ENCODE assay signal across 13 cellular contexts in genomic region chr13:108897955-108898354, GRCh38.
DNase-seq lines count a peak whose midpoint lies in the region; ATAC-seq, FAIRE-seq and TF ChIP-seq lines count a peak whose summit lies in the region.
"Had no signal": no experiment of that assay in that cellular context is flagged by ENCODE, and none has a peak within 500 bp of the region (broad histone marks: within the 10 kb centered on the region; RNA-seq: fewer than 3 reads in every experiment).

No MANE protein-coding gene starts in this region.

- H3K4me1 ChIP-seq in H1 (replicated peaks in 1 of 4; ENCODE audit: control insufficient read depth in 3 of 4, insufficient read depth in 4 of 4, low read length in 3 of 4): no peaks in the 10 kb centered on the region
- H3K4me1 ChIP-seq in HepG2 (ENCODE audit: insufficient read depth, low read length): no peaks in the 10 kb centered on the region
- H3K4me1 ChIP-seq: right lobe of liver had no signal

- POLR2A ChIA-PET in H1 (lab: Charles Lee; ENCODE audit: partially characterized antibody): no interaction called here
- POLR2A ChIA-PET in HepG2 (lab: Yijun Ruan, JAX): no interaction called here

- no peak overlapping the region for H4K5ac ChIP-seq in H1 (ENCODE audit: insufficient read length, low read depth, low read length)

- no peak for DNase-seq in GM12892 (ENCODE audit: insufficient read length)
- DNase-seq in RPMI7951 (ENCODE audit: low read depth): peak; percentile 17
- DNase-seq in H1 (ENCODE audit: low read depth in 1 of 2, low spot score in 2 of 2): no peak
- no peak for DNase-seq in HPDE6-E6E7 (ENCODE audit: extremely low spot score)
- no peak for DNase-seq in HepG2 (ENCODE audit: low spot score)
- no peak for DNase-seq in amygdala (lab: John Stamatoyannopoulos, UW)
- DNase-seq: dorsolateral prefrontal cortex, foreskin melanocyte, naive B cell, right lobe of liver had no signal

- H3K14ac ChIP-seq in H1 (ENCODE audit: insufficient read length): no peak overlapping the region

- ATAC-seq in GM21825 (IDR thresholded peaks at IDR 0.05; ENCODE audit: unreplicated experiment) (peak; percentile 47), HepG2 (no peak), GM19324 (IDR thresholded peaks at IDR 0.05; ENCODE audit: low FRiP score, unreplicated experiment) (no peak)

- no peak overlapping the region for H2AFZ ChIP-seq in H1 (ENCODE audit: low read length)
- no peak overlapping the region for H2AFZ ChIP-seq in HepG2 (ENCODE audit: low read length)

- H3K27me3 ChIP-seq in H1 (replicated peaks in 1 of 4; ENCODE audit: control insufficient read depth in 3 of 4, extremely low read depth in 1 of 4, insufficient read depth in 3 of 4, low read length in 3 of 4) (no peaks in the 10 kb centered on the region), HepG2 (ENCODE audit: control insufficient read depth in 1 of 2, insufficient read depth in 2 of 2, low read length in 2 of 2) (0 out of 5 replicates have a peak, but pooled peaks cover 0 to 1% of the 10 kb centered on the region in 2 experiments)
- H3K27me3 ChIP-seq: right lobe of liver had no signal

- H3K9ac ChIP-seq in H1 (replicated peaks in 1 of 4; ENCODE audit: extremely low read depth in 1 of 4, low read depth in 3 of 4, low read length in 3 of 4): no peak overlapping the region
- H3K9ac ChIP-seq in HepG2 (ENCODE audit: insufficient read depth, low read depth, low read length): no peak overlapping the region

- H2BK20ac ChIP-seq in H1 (ENCODE audit: low read length): no peak overlapping the region

- intact Hi-C loops in HepG2 (cut with micrococcal nuclease; ENCODE audit: unreplicated experiment): loop anchor here (1.0 to 5.0 kb wide), 4 partner anchors 556 to 722 kb away; no protein-coding TSS in a partner anchor

- no peak overlapping the region for H3K27ac ChIP-seq in H1 (ENCODE audit: low read depth, low read length)
- H3K27ac ChIP-seq in HepG2 (ENCODE audit: extremely low read length, insufficient read depth, low read length): no peak overlapping the region
- H3K27ac ChIP-seq: dorsolateral prefrontal cortex, right lobe of liver, thoracic aorta had no signal

- no peak overlapping the region for H4K91ac ChIP-seq in H1 (replicated peaks; ENCODE audit: insufficient read length, low read length)

- FAIRE-seq in GM12892 (lab: Jason Lieb, UNC) (peak; percentile 63), H1 (lab: Jason Lieb, UNC) (no peak), HepG2 (lab: Jason Lieb, UNC) (no peak)

- H3K4me2 ChIP-seq in H1 (ENCODE audit: insufficient read depth in 1 of 2, low read depth in 2 of 2, low read length in 2 of 2): no peak overlapping the region
- H3K4me2 ChIP-seq in HepG2 (ENCODE audit: low read depth, low read length): no peak overlapping the region

- H3K4ac ChIP-seq in H1 (replicated peaks; ENCODE audit: insufficient read length, low read depth, low read length): no peak overlapping the region

- BruUV-seq in HepG2 (replicated peaks; lab: Mats Ljungman, UMichigan): no TSS peak

- no peak overlapping the region for H3K23ac ChIP-seq in H1 (ENCODE audit: insufficient read length)

- no peak overlapping the region for H2AK5ac ChIP-seq in H1 (ENCODE audit: low read depth, low read length)

- H3K18ac ChIP-seq in H1 (ENCODE audit: extremely low read depth, low read length): no peak overlapping the region

- peak overlapping the region; percentile 11 for H3K56ac ChIP-seq in H1 (replicated peaks; ENCODE audit: insufficient read length, low read depth, low read length)

- no peak for TF ChIP-seq EP300 in H1 (IDR thresholded peaks at IDR 0.05; ENCODE audit: borderline replicate concordance in 1 of 2, low read depth in 2 of 2, low read length in 2 of 2)
- no peak for TF ChIP-seq EP300 in HepG2 (IDR thresholded peaks at IDR 0.05; ENCODE audit: low read depth in 2 of 2, low read length in 2 of 2)
- TF ChIP-seq EP300 in HepG2 (CRISPR knock-in tag; IDR thresholded peaks at IDR 0.05; ENCODE audit: borderline replicate concordance): no peak

- no peaks in the 10 kb centered on the region; the same call in 1 of the 2 replicates for H3K23me2 ChIP-seq in H1 (ENCODE audit: low read depth, low read length)

- H4K20me1 ChIP-seq in H1 (replicated peaks in 1 of 2; ENCODE audit: control insufficient read depth in 1 of 2, insufficient read depth in 2 of 2, low read length in 2 of 2): peaks cover 0 to 2% of the 10 kb centered on the region in 2 experiments
- no peaks in the 10 kb centered on the region for H4K20me1 ChIP-seq in HepG2 (ENCODE audit: insufficient read depth, low read length)

- TF ChIP-seq RAD21 in H1 (IDR thresholded peaks at IDR 0.05 in 1 of 2, conservative IDR thresholded peaks at IDR 0.05 in 1 of 2; ENCODE audit: low read depth in 2 of 2, low read length in 2 of 2) (no peak), HepG2 (CRISPR knock-in tag; IDR thresholded peaks at IDR 0.05) (no peak)

- no peaks in the 10 kb centered on the region for H3K36me3 ChIP-seq in H1 (ENCODE audit: control insufficient read depth in 2 of 4, insufficient read depth in 4 of 4, low read length in 3 of 4)
- no peaks in the 10 kb centered on the region for H3K36me3 ChIP-seq in HepG2 (replicated peaks in 1 of 2; ENCODE audit: control insufficient read depth in 1 of 2, insufficient read depth in 2 of 2, low read length in 2 of 2)
- H3K36me3 ChIP-seq: right lobe of liver, thoracic aorta had no signal

- CTCF ChIA-PET in H1 (lab: Charles Lee; ENCODE audit: partially characterized antibody) (interaction anchor here (0.6 to 4.8 kb wide), 12 partner anchors 9 to 674 kb away, joined by 3 to 28 read pairs (median 4); no protein-coding TSS in a partner anchor), HepG2 (lab: Yijun Ruan, JAX; ENCODE audit: low intra/inter-chr PET ratio, low total read pairs) (no interaction called here)

- no peaks in the 10 kb centered on the region for H3K79me1 ChIP-seq in H1 (ENCODE audit: low read depth, low read length)

- 88% methylated on average over 8 of the region's 8 CpGs; no CpG with 5 or more reads in 1 of the 2 experiments for WGBS in H1 (ENCODE audit: extremely low coverage in 1 of 2, insufficient coverage in 1 of 2, insufficient read length in 1 of 2, insufficient replicate concordance in 2 of 2, low coverage in 1 of 2, low lambda C conversion rate in 2 of 2, missing lambda C conversion rate in 1 of 2), 2 experiments
- 1% methylated on average over 8 of the region's 8 CpGs for WGBS in HepG2 (ENCODE audit: low lambda C conversion rate)

- H3K4me3 ChIP-seq in H1 (ENCODE audit: extremely low read depth in 1 of 4, insufficient read depth in 2 of 4, low read depth in 3 of 4, low read length in 4 of 4): no peak overlapping the region
- no peak overlapping the region for H3K4me3 ChIP-seq in HepG2 (replicated peaks in 1 of 3; ENCODE audit: insufficient read depth in 1 of 3, low read depth in 2 of 3, low read length in 3 of 3)
- H3K4me3 ChIP-seq: dorsolateral prefrontal cortex, right lobe of liver, thoracic aorta had no signal

- H2BK12ac ChIP-seq in H1 (ENCODE audit: low read depth, low read length): no peak overlapping the region

- no peak overlapping the region for H2BK120ac ChIP-seq in H1 (replicated peaks; ENCODE audit: low read depth, low read length)

- no peak overlapping the region for H2BK5ac ChIP-seq in H1 (ENCODE audit: low read depth, low read length)

- no peak overlapping the region for H4K8ac ChIP-seq in H1 (ENCODE audit: extremely low read depth, insufficient read depth, low read length)

- H3K79me2 ChIP-seq in H1 (ENCODE audit: control insufficient read depth in 1 of 2, insufficient read depth in 2 of 2, low read length in 2 of 2) (no peaks in the 10 kb centered on the region), HepG2 (ENCODE audit: insufficient read depth, low read length) (no peaks in the 10 kb centered on the region)

- H2BK15ac ChIP-seq in H1 (ENCODE audit: low read length): no peak overlapping the region

- TF ChIP-seq CTCF in H1 (IDR thresholded peaks at IDR 0.05; ENCODE audit: control extremely low read depth in 1 of 3, insufficient read depth in 1 of 3, low read depth in 1 of 3, low read length in 3 of 3) (no peak), HepG2 (CRISPR knock-in tag; IDR thresholded peaks at IDR 0.05) (no peak)

- H3K9me3 ChIP-seq in H1 (ENCODE audit: insufficient read depth in 2 of 2, low read depth in 1 of 2, low read length in 1 of 2): peaks cover 9 to 12% of the 10 kb centered on the region in 2 experiments
- no peaks in the 10 kb centered on the region for H3K9me3 ChIP-seq in HepG2 (ENCODE audit: low read length)
- H3K9me3 ChIP-seq: right lobe of liver, thoracic aorta had no signal

- TF ChIP-seq POLR2A in GM12892 (IDR thresholded peaks at IDR 0.05; ENCODE audit: low read depth, low read length): no peak
- no peak for TF ChIP-seq POLR2A in H1 (IDR thresholded peaks at IDR 0.05; ENCODE audit: control extremely low read depth in 1 of 2, low read depth in 2 of 2, low read length in 2 of 2)
- no peak for TF ChIP-seq POLR2A in HepG2 (IDR thresholded peaks at IDR 0.05; ENCODE audit: insufficient read depth in 1 of 2, low read depth in 2 of 2, low read length in 2 of 2)

- in situ Hi-C loops in HepG2 (cut with HindIII; ENCODE audit: extremely low pct_ligation_motif_present, low pct_unique_long_range_greater_than_20kb): no loop called here

TF ChIP-seq in H1, 55 proteins besides CTCF, POLR2A, EP300 and RAD21 (continues in another document):
- TF ChIP-seq SP2 (IDR thresholded peaks at IDR 0.05; ENCODE audit: low read length): no peak
- no peak for TF ChIP-seq CBX8 (IDR thresholded peaks at IDR 0.05; ENCODE audit: borderline replicate concordance, low read depth, low read length)
- TF ChIP-seq SIRT6 (IDR thresholded peaks at IDR 0.05; ENCODE audit: low read length): no peak
- no peak for TF ChIP-seq CREB1 (IDR thresholded peaks at IDR 0.05)
- no peak for TF ChIP-seq KDM4A (IDR thresholded peaks at IDR 0.05; ENCODE audit: low read depth, low read length, severe bottlenecking)

TF ChIP-seq in HepG2, 621 proteins besides CTCF, POLR2A, EP300 and RAD21 (continues in another document):
- TF ChIP-seq ZNF605 (CRISPR knock-in tag; IDR thresholded peaks at IDR 0.05) (no peak), ZBTB2 (CRISPR knock-in tag; IDR thresholded peaks at IDR 0.05; ENCODE audit: low read depth) (no peak), HES4 (CRISPR knock-in tag; IDR thresholded peaks at IDR 0.05; ENCODE audit: borderline replicate concordance) (no peak), SRF (IDR thresholded peaks at IDR 0.05; ENCODE audit: low read depth, low read length) (no peak), MZF1 (CRISPR knock-in tag; IDR thresholded peaks at IDR 0.05; ENCODE audit: borderline replicate concordance) (no peak), ZNF460 (CRISPR knock-in tag; IDR thresholded peaks at IDR 0.05; ENCODE audit: borderline replicate concordance) (no peak)
